In genomic region chr3:16520636-16521579, GRCh38 we compare ENCODE assay signal across 10 cellular contexts. TPM values are rescaled to one million over a fixed set of nuclear protein-coding genes. Genes with fewer than 3 reads are reported as not detected.
DNase-seq lines count a peak whose midpoint lies in the region; ATAC-seq and FAIRE-seq lines count a peak whose summit lies in the region.
"Had no signal": no experiment of that assay in that cellular context is flagged by ENCODE, and none has a peak within 500 bp of the region (broad histone marks: within the 10 kb centered on the region; RNA-seq: fewer than 3 reads in every experiment).

No MANE protein-coding gene starts in this region.

- H3K4me3 Mint-ChIP-seq in stimulated activated naive CD8-positive, alpha-beta T cell treated with anti-CD3 and anti-CD28 coated beads, Interleukin-15, amount 100 ng/mL, for 72 hours: peak overlapping the region; percentile 29 to 42

- H3K27ac Mint-ChIP-seq in stimulated activated naive CD8-positive, alpha-beta T cell treated with anti-CD3 and anti-CD28 coated beads, Interleukin-15, amount 100 ng/mL, for 72 hours: peak overlapping the region; percentile 80 to 84

- DNase-seq in stimulated activated CD4-positive, alpha-beta T cell treated with anti-CD3 and anti-CD28 coated beads, Interleukin-15, amount 100 ng/mL, for 24 hours: peak; percentile 39
- DNase-seq in stimulated activated CD4-positive, alpha-beta T cell treated with anti-CD3 and anti-CD28 coated beads, Interleukin-4, amount 100 ng/mL, for 1 hour: no peak
- DNase-seq in NOMO-1 (lab: John Stamatoyannopoulos, UW; ENCODE audit: unreplicated experiment in 2 of 2) (peak; percentile 7 to 26), Right ventricle myocardium superior (no peak), HTR-8/SVneo (ENCODE audit: insufficient read length, low spot score) (no peak)
- DNase-seq in stimulated activated naive CD8-positive, alpha-beta T cell treated with anti-CD3 and anti-CD28 coated beads, Interleukin-15, amount 100 ng/mL, for 72 hours: peak in 1 of 2 donors; percentile 35
- DNase-seq: NCI-H1694 treated with DMSO at 0.1 percent for 48 hours had no signal

- intact Hi-C loops in Right ventricle myocardium superior (cut with DNase I): no loop called here

- H3K27me3 Mint-ChIP-seq in stimulated activated naive CD8-positive, alpha-beta T cell treated with anti-CD3 and anti-CD28 coated beads, Interleukin-15, amount 100 ng/mL, for 72 hours: no peaks in the 10 kb centered on the region

- peak; percentile 46 for ATAC-seq in HG02623 (IDR thresholded peaks at IDR 0.05; ENCODE audit: unreplicated experiment)
- peak; percentile 88 for ATAC-seq in stimulated activated naive CD8-positive, alpha-beta T cell treated with anti-CD3 and anti-CD28 coated beads, Interleukin-15, amount 100 ng/mL, for 72 hours
- no peak for ATAC-seq in Right ventricle myocardium superior (ENCODE audit: poor library complexity)
- ATAC-seq in HG02970 (IDR thresholded peaks at IDR 0.05; ENCODE audit: low FRiP score, unreplicated experiment): no peak

- FAIRE-seq in HTR-8/SVneo (lab: Jason Lieb, UNC): no peak
- FAIRE-seq: H54 had no signal

- H3K4me1 Mint-ChIP-seq in stimulated activated naive CD8-positive, alpha-beta T cell treated with anti-CD3 and anti-CD28 coated beads, Interleukin-15, amount 100 ng/mL, for 72 hours: peaks cover 67% of the 10 kb centered on the region

- H3K9me3 Mint-ChIP-seq in stimulated activated naive CD8-positive, alpha-beta T cell treated with anti-CD3 and anti-CD28 coated beads, Interleukin-15, amount 100 ng/mL, for 72 hours: peaks cover 41 to 49% of the 10 kb centered on the region in 2 donors

RNA-seq across cellular contexts. Expression of gene RFTN1, which starts 7.4 kb away (rescaled TPM):
- total RNA-seq in Right ventricle myocardium superior: 25.8 TPM

Comparison
In these comparisons a context has a peak if more than half of its experiments do, and no peak if none do; other contexts are left out.
1. DNase-seq: peak in stimulated activated CD4-positive, alpha-beta T cell treated with anti-CD3 and anti-CD28 coated beads, Interleukin-15, amount 100 ng/mL, for 24 hours (single experiment) and NOMO-1 (2 of 2); none in stimulated activated CD4-positive, alpha-beta T cell treated with anti-CD3 and anti-CD28 coated beads, Interleukin-4, amount 100 ng/mL, for 1 hour (single experiment), Right ventricle myocardium superior (single experiment) and HTR-8/SVneo (single experiment).
2. ATAC-seq: peak in HG02623 (single experiment) and stimulated activated naive CD8-positive, alpha-beta T cell treated with anti-CD3 and anti-CD28 coated beads, Interleukin-15, amount 100 ng/mL, for 72 hours (single experiment); none in Right ventricle myocardium superior (single experiment) and HG02970 (single experiment).